Comparison of ENCODE assay signal across 14 cellular contexts in genomic region chr4:178577933-178578332, GRCh38.
DNase-seq lines count a peak whose midpoint lies in the region; ATAC-seq and TF ChIP-seq lines count a peak whose summit lies in the region.
"Had no signal": no experiment of that assay in that cellular context is flagged by ENCODE, and none has a peak within 500 bp of the region (broad histone marks: within the 10 kb centered on the region; RNA-seq: fewer than 3 reads in every experiment).

No MANE protein-coding gene starts in this region.

- no peak for TF ChIP-seq EP300 in neural cell (conservative IDR thresholded peaks at IDR 0.05; ENCODE audit: poor library complexity, severe bottlenecking)

- no peaks in the 10 kb centered on the region for H4K20me1 ChIP-seq in neural cell (ENCODE audit: insufficient read depth)

- no peak overlapping the region for H3K27ac ChIP-seq in neural cell (ENCODE audit: low read length)
- H3K27ac ChIP-seq in left lung, result no peak overlapping the region
- H3K27ac ChIP-seq in adrenal gland, result no peak overlapping the region
- H3K27ac ChIP-seq: heart left ventricle, lower lobe of right lung had no signal

- H3K27me3 ChIP-seq in neural cell (ENCODE audit: insufficient read depth, low read depth, low read length), result no peaks in the 10 kb centered on the region
- no peaks in the 10 kb centered on the region for H3K27me3 ChIP-seq in left lung
- no peaks in the 10 kb centered on the region for H3K27me3 ChIP-seq in adrenal gland
- H3K27me3 ChIP-seq: heart left ventricle had no signal

- DNase-seq in NCI-H146 (lab: John Stamatoyannopoulos, UW) (peak; percentile 2), NCI-H146 treated with DMSO at 0.1 percent for 48 hours (lab: John Stamatoyannopoulos, UW; ENCODE audit: unreplicated experiment) (no peak), astrocyte of the hippocampus (ENCODE audit: low read depth, low spot score) (peak; percentile 2), left lung (no peak), adrenal gland (no peak)
- peak; percentile 7 for DNase-seq in Jurkat, Clone E6-1 (ENCODE audit: low read depth, low spot score)
- DNase-seq: activated CD4-positive, alpha-beta T cell treated with anti-CD3 and anti-CD28 coated beads, Interleukin-2, amount 10 ng/mL, durations not matched to agents 7 days and 5 days; heart left ventricle; lower lobe of right lung; NCI-H510A treated with DMSO at 0.1 percent for 48 hours; stimulated activated naive B cell treated with anti-CD40 and anti-IgM and Interleukin-4, amounts not matched to agents 10 μg/mL and 1 μg/mL and 100 μg/mL, for 72 hours; T-cell had no signal

- H3K36me3 ChIP-seq in neural cell (ENCODE audit: insufficient read depth, low read length) (no peaks in the 10 kb centered on the region), left lung (no peaks in the 10 kb centered on the region), adrenal gland (replicated peaks in 1 of 2) (no peaks in the 10 kb centered on the region)
- H3K36me3 ChIP-seq: heart left ventricle, lower lobe of right lung had no signal

- H3K4me3 ChIP-seq in Jurkat, Clone E6-1 (ENCODE audit: low read length), result no peak overlapping the region
- H3K4me3 ChIP-seq in neural cell (ENCODE audit: low read length) (no peak overlapping the region), left lung (no peak overlapping the region), adrenal gland (no peak overlapping the region)
- H3K4me3 ChIP-seq: heart left ventricle, lower lobe of right lung had no signal

- H3F3A ChIP-seq in neural cell (ENCODE audit: insufficient read depth, low read length, poor library complexity, severe bottlenecking), result no peaks in the 10 kb centered on the region

- no peaks in the 10 kb centered on the region for H3K79me2 ChIP-seq in neural cell (replicated peaks; ENCODE audit: insufficient read depth, low read length)

- no peak overlapping the region for H3K4me2 ChIP-seq in neural cell (ENCODE audit: low read length)

- no peak overlapping the region for H3K9ac ChIP-seq in neural cell (ENCODE audit: low read length)

- no peak for ATAC-seq in left lung
- no peak for ATAC-seq in HG03460 (IDR thresholded peaks at IDR 0.05; ENCODE audit: unreplicated experiment)
- ATAC-seq: heart left ventricle, lower lobe of right lung, T-cell had no signal

- H3K9me3 ChIP-seq in neural cell (ENCODE audit: low read length) (no peaks in the 10 kb centered on the region), left lung (no peaks in the 10 kb centered on the region), adrenal gland (replicated peaks in 1 of 3) (no peaks in the 10 kb centered on the region)
- H3K9me3 ChIP-seq: heart left ventricle, lower lobe of right lung had no signal

- H3K9me2 ChIP-seq in neural cell (ENCODE audit: insufficient read depth, low read length), result no peaks in the 10 kb centered on the region

- H2AFZ ChIP-seq in neural cell (ENCODE audit: low read depth, low read length), result no peak overlapping the region

- TF ChIP-seq CTCF in neural cell (IDR thresholded peaks at IDR 0.05; ENCODE audit: poor library complexity, severe bottlenecking) (no peak), left lung (IDR thresholded peaks at IDR 0.05) (no peak), adrenal gland (IDR thresholded peaks at IDR 0.05) (no peak)

- intact Hi-C loops in left lung (cut with DNase I), result no loop called here
- intact Hi-C loops in adrenal gland (cut with DNase I), result no loop called here

- no peak for TF ChIP-seq POLR2A in adrenal gland (IDR thresholded peaks at IDR 0.05)

- peak; percentile 53 for TF ChIP-seq RAD21 in neural cell (conservative IDR thresholded peaks at IDR 0.05)

- H3K4me1 ChIP-seq in left lung (no peaks in the 10 kb centered on the region), adrenal gland (replicated peaks in 1 of 2) (no peaks in the 10 kb centered on the region)
- H3K4me1 ChIP-seq: heart left ventricle, lower lobe of right lung had no signal

- 71 to 75% (median 74%) methylated on average over 7 of the region's 7 CpGs for WGBS in adrenal gland, 4 donors

TF ChIP-seq in neural cell, 6 proteins besides CTCF, POLR2A, EP300 and RAD21:
- TF ChIP-seq EZH2 (IDR thresholded peaks at IDR 0.05; ENCODE audit: borderline replicate concordance, insufficient read depth, low read length, poor library complexity, severe bottlenecking) (no peak), SMC3 (conservative IDR thresholded peaks at IDR 0.05; ENCODE audit: poor library complexity) (peak; percentile 41)

Comparison
In these comparisons a context has a peak if more than half of its experiments do, and no peak if none do; other contexts are left out.
1. DNase-seq: peak in NCI-H146 (single experiment), Jurkat, Clone E6-1 (single experiment) and astrocyte of the hippocampus (single experiment); none in NCI-H146 treated with DMSO at 0.1 percent for 48 hours (single experiment), left lung (0 of 2) and adrenal gland (0 of 7).